In the genomic region with DNA sequence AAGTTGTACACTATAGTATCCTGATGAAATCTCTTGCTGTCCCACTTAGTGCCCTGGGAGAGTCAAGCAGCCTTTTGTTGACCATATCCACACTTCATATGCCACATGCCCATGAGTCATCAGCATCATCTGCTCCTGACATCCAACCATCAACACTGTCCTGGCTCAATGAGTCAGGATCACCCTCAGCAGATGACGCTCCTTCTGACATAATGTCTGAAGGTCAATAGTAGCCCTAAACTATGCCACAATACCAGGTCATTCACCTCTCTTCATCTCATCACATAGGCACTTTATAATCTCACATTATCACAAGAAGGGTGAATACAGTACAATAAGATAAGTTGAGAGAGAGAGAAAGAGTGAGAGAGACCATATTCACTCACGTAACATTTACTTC, we compare ENCODE assay signal across 13 cellular contexts.
DNase-seq lines count a peak whose midpoint lies in the region; ATAC-seq and TF ChIP-seq lines count a peak whose summit lies in the region.
"Had no signal": no experiment of that assay in that cellular context is flagged by ENCODE, and none has a peak within 500 bp of the region (broad histone marks: within the 10 kb centered on the region; RNA-seq: fewer than 3 reads in every experiment).

No MANE protein-coding gene starts in this region.

- no peaks in the 10 kb centered on the region for H3K9me3 Mint-ChIP-seq in activated CD4-positive, alpha-beta T cell treated with anti-CD3 and anti-CD28 coated beads, Interleukin-2, amount 10 ng/mL, durations not matched to agents 7 days and 5 days
- H3K9me3 Mint-ChIP-seq in CD8-positive, alpha-beta memory T cell = no peaks in the 10 kb centered on the region

- no peak overlapping the region for H2BK5ac ChIP-seq in mesenchymal stem cell (ENCODE audit: low read depth, low read length, poor library complexity, severe bottlenecking)

- H2BK15ac ChIP-seq in mesenchymal stem cell (ENCODE audit: low read depth, poor library complexity, severe bottlenecking) = no peak overlapping the region

- H3K27ac Mint-ChIP-seq in activated CD4-positive, alpha-beta T cell treated with anti-CD3 and anti-CD28 coated beads, Interleukin-2, amount 10 ng/mL, durations not matched to agents 7 days and 5 days = no peak overlapping the region
- no peak overlapping the region for H3K27ac Mint-ChIP-seq in CD8-positive, alpha-beta memory T cell
- H3K27ac Mint-ChIP-seq: CD4-positive, alpha-beta memory T cell; stimulated activated naive CD8-positive, alpha-beta T cell treated with anti-CD3 and anti-CD28 coated beads, Interleukin-15, Interleukin-2, amounts not matched to agents 100 ng/mL and 50 ng/mL, for 24 hours; T-helper 17 cell had no signal

- no peak for TF ChIP-seq POLR2A in NB4 (IDR thresholded peaks at IDR 0.05; ENCODE audit: extremely low read depth, insufficient read length)

- H3K14ac ChIP-seq in mesenchymal stem cell (ENCODE audit: low read length in 2 of 2) = no peak overlapping the region

- H2AFZ ChIP-seq in mesenchymal stem cell (ENCODE audit: low read depth, low read length) = no peak overlapping the region

- no peaks in the 10 kb centered on the region for H3K36me3 Mint-ChIP-seq in activated CD4-positive, alpha-beta T cell treated with anti-CD3 and anti-CD28 coated beads, Interleukin-2, amount 10 ng/mL, durations not matched to agents 7 days and 5 days (ENCODE audit: low read depth)
- no peaks in the 10 kb centered on the region for H3K36me3 Mint-ChIP-seq in CD8-positive, alpha-beta memory T cell
- H3K36me3 Mint-ChIP-seq: CD4-positive, alpha-beta memory T cell had no signal

- no peaks in the 10 kb centered on the region for H3K4me1 Mint-ChIP-seq in activated CD4-positive, alpha-beta T cell treated with anti-CD3 and anti-CD28 coated beads, Interleukin-2, amount 10 ng/mL, durations not matched to agents 7 days and 5 days
- peaks cover 0 to 3% (median 0%) of the 10 kb centered on the region in 3 donors for H3K4me1 Mint-ChIP-seq in CD8-positive, alpha-beta memory T cell
- H3K4me1 Mint-ChIP-seq: T-helper 17 cell had no signal

- H3K23ac ChIP-seq in mesenchymal stem cell (ENCODE audit: low read length in 2 of 2) = no peak overlapping the region

- CTCF ChIA-PET in activated CD4-positive, alpha-beta T cell treated with anti-CD3 and anti-CD28 coated beads, Interleukin-2, amount 10 ng/mL, durations not matched to agents 7 days and 5 days (lab: Charles Lee) = no interaction called here
- CTCF ChIA-PET in CD8-positive, alpha-beta memory T cell (lab: Charles Lee) = no interaction called here

- peak; percentile 12 for DNase-seq in CD1c-positive myeloid dendritic cell (ENCODE audit: extremely low spot score)
- DNase-seq in NB4 (ENCODE audit: low read depth) = peak; percentile 25
- peak; percentile 44 to 87 for DNase-seq in cardiac fibroblast (ENCODE audit: low read depth in 2 of 2)
- peak; percentile 93 for DNase-seq in mesenchymal stem cell
- no peak for DNase-seq in activated CD4-positive, alpha-beta T cell treated with anti-CD3 and anti-CD28 coated beads, Interleukin-2, amount 10 ng/mL, durations not matched to agents 7 days and 5 days
- no peak for DNase-seq in CD8-positive, alpha-beta memory T cell
- DNase-seq in ureter (ENCODE audit: low spot score) = no peak
- DNase-seq: activated CD8-positive, alpha-beta memory T cell treated with anti-CD3 and anti-CD28 coated beads, Interleukin-2, amount 50 U/mL, for 48 hours; CD4-positive, alpha-beta memory T cell; NCI-H69; T-helper 17 cell had no signal

- no peak for TF ChIP-seq CTCF in NB4 (IDR thresholded peaks at IDR 0.05; ENCODE audit: low read depth, low read length)
- no peak for TF ChIP-seq CTCF in cardiac fibroblast (IDR thresholded peaks at IDR 0.05; ENCODE audit: low read depth, low read length)

- no peak overlapping the region for H2BK120ac ChIP-seq in mesenchymal stem cell (ENCODE audit: low read depth, low read length)

- H3K9ac ChIP-seq in mesenchymal stem cell (ENCODE audit: low read length) = peak overlapping the region; percentile 61

- no peak for ATAC-seq in HG02852 (IDR thresholded peaks at IDR 0.05; ENCODE audit: unreplicated experiment)
- ATAC-seq: T-helper 17 cell had no signal

- no peak overlapping the region for H3K4me3 ChIP-seq in NB4 (ENCODE audit: low read depth, low read length)
- no peak overlapping the region for H3K4me3 ChIP-seq in cardiac fibroblast (replicated peaks in 1 of 2; ENCODE audit: low read depth in 2 of 2, low read length in 2 of 2)
- H3K4me3 ChIP-seq in mesenchymal stem cell (ENCODE audit: insufficient read depth in 1 of 2, low read depth in 1 of 2, low read length in 2 of 2) = no peak overlapping the region
- H3K4me3 ChIP-seq in CD8-positive, alpha-beta memory T cell (ENCODE audit: low read length) = no peak overlapping the region

- 15% methylated on average over 1 of the region's 2 CpGs for WGBS in mesenchymal stem cell

- H3K36me3 ChIP-seq in mesenchymal stem cell (ENCODE audit: control insufficient read depth in 1 of 2, insufficient read depth in 2 of 2, low read depth in 1 of 2, low read length in 2 of 2) = no peaks in the 10 kb centered on the region
- H3K36me3 ChIP-seq in CD8-positive, alpha-beta memory T cell (ENCODE audit: insufficient read depth, low read length) = no peaks in the 10 kb centered on the region

- H3K9me3 ChIP-seq in mesenchymal stem cell (ENCODE audit: control insufficient read depth, low read length) = no peaks in the 10 kb centered on the region
- no peaks in the 10 kb centered on the region for H3K9me3 ChIP-seq in CD8-positive, alpha-beta memory T cell (ENCODE audit: low read length)

- no peak overlapping the region for H4K91ac ChIP-seq in mesenchymal stem cell (ENCODE audit: low read length)

- no peak overlapping the region for H3K27ac ChIP-seq in mesenchymal stem cell (ENCODE audit: low read length, poor library complexity, severe bottlenecking)
- H3K27ac ChIP-seq in CD8-positive, alpha-beta memory T cell (ENCODE audit: low read depth, low read length) = no peak overlapping the region

- H3K79me1 ChIP-seq in mesenchymal stem cell (replicated peaks; ENCODE audit: low read length, poor library complexity, severe bottlenecking) = no peaks in the 10 kb centered on the region

- H3K27me3 ChIP-seq in mesenchymal stem cell (ENCODE audit: control insufficient read depth in 1 of 2, insufficient read depth in 1 of 2, low read length in 2 of 2) = no peaks in the 10 kb centered on the region
- no peaks in the 10 kb centered on the region for H3K27me3 ChIP-seq in CD8-positive, alpha-beta memory T cell (ENCODE audit: insufficient read depth, low read length, poor library complexity, severe bottlenecking)

- no peak overlapping the region for H3K4me3 Mint-ChIP-seq in activated CD4-positive, alpha-beta T cell treated with anti-CD3 and anti-CD28 coated beads, Interleukin-2, amount 10 ng/mL, durations not matched to agents 7 days and 5 days
- H3K4me3 Mint-ChIP-seq in CD8-positive, alpha-beta memory T cell = no peak overlapping the region
- H3K4me3 Mint-ChIP-seq: CD4-positive, alpha-beta memory T cell; stimulated activated naive CD8-positive, alpha-beta T cell treated with anti-CD3 and anti-CD28 coated beads, Interleukin-15, Interleukin-2, amounts not matched to agents 100 ng/mL and 50 ng/mL, for 24 hours; T-helper 17 cell had no signal

- H3K4me2 ChIP-seq in mesenchymal stem cell (ENCODE audit: low read length, poor library complexity, severe bottlenecking) = no peak overlapping the region

- no peak overlapping the region for H2AK5ac ChIP-seq in mesenchymal stem cell (ENCODE audit: low read length, severe bottlenecking)

- H4K8ac ChIP-seq in mesenchymal stem cell (ENCODE audit: low read length) = no peak overlapping the region

- no peak overlapping the region for H3K18ac ChIP-seq in mesenchymal stem cell (ENCODE audit: low read depth in 1 of 2, low read length in 2 of 2)

- POLR2A ChIA-PET in activated CD4-positive, alpha-beta T cell treated with anti-CD3 and anti-CD28 coated beads, Interleukin-2, amount 10 ng/mL, durations not matched to agents 7 days and 5 days (lab: Charles Lee) = no interaction called here
- POLR2A ChIA-PET in CD8-positive, alpha-beta memory T cell (lab: Charles Lee) = no interaction called here

- no peaks in the 10 kb centered on the region for H3K27me3 Mint-ChIP-seq in activated CD4-positive, alpha-beta T cell treated with anti-CD3 and anti-CD28 coated beads, Interleukin-2, amount 10 ng/mL, durations not matched to agents 7 days and 5 days
- peaks cover 0 to 1% of the 10 kb centered on the region in 2 donors for H3K27me3 Mint-ChIP-seq in CD8-positive, alpha-beta memory T cell
- H3K27me3 Mint-ChIP-seq: CD4-positive, alpha-beta memory T cell; T-helper 17 cell had no signal

- no peak overlapping the region for H2BK12ac ChIP-seq in mesenchymal stem cell (ENCODE audit: low read length in 2 of 2)

- H3K4me1 ChIP-seq in mesenchymal stem cell (ENCODE audit: control insufficient read depth, insufficient read depth, low read depth, low read length) = no peaks in the 10 kb centered on the region
- H3K4me1 ChIP-seq in CD8-positive, alpha-beta memory T cell (ENCODE audit: insufficient read depth, low read length) = no peaks in the 10 kb centered on the region

- H3K4ac ChIP-seq in mesenchymal stem cell (ENCODE audit: low read depth in 1 of 2, low read length in 2 of 2) = no peak overlapping the region

Comparison
In these comparisons a context has a peak if more than half of its experiments do, and no peak if none do; other contexts are left out.
1. DNase-seq: peak in CD1c-positive myeloid dendritic cell (single experiment), NB4 (single experiment), cardiac fibroblast (2 of 2) and mesenchymal stem cell (single experiment); none in activated CD4-positive, alpha-beta T cell treated with anti-CD3 and anti-CD28 coated beads, Interleukin-2, amount 10 ng/mL, durations not matched to agents 7 days and 5 days (single experiment), CD8-positive, alpha-beta memory T cell (0 of 5) and ureter (single experiment).